ENCODE assay signal across 32 cellular contexts in genomic region chr4:31104033-31104432, GRCh38.
DNase-seq lines count a peak whose midpoint lies in the region; ATAC-seq and TF ChIP-seq lines count a peak whose summit lies in the region.
"Had no signal": no experiment of that assay in that cellular context is flagged by ENCODE, and none has a peak within 500 bp of the region (broad histone marks: within the 10 kb centered on the region; RNA-seq: fewer than 3 reads in every experiment).

No MANE protein-coding gene starts in this region.

- H3K9ac ChIP-seq in colonic mucosa (ENCODE audit: low read depth in 2 of 2, low read length in 2 of 2): no peak overlapping the region
- H3K9ac ChIP-seq: neural progenitor cell had no signal

- TF ChIP-seq CTCF in choroid plexus epithelial cell (conservative IDR thresholded peaks at IDR 0.05; ENCODE audit: low read depth, low read length): no peak
- TF ChIP-seq CTCF in colonic mucosa (IDR thresholded peaks at IDR 0.05): no peak

- H3K9me3 ChIP-seq in colonic mucosa: no peaks in the 10 kb centered on the region
- H3K9me3 ChIP-seq: body of pancreas, heart left ventricle, right lobe of liver, upper lobe of right lung had no signal

- no peaks in the 10 kb centered on the region for H3K27me3 ChIP-seq in colonic mucosa
- H3K27me3 ChIP-seq: body of pancreas, heart left ventricle, neural progenitor cell, right lobe of liver, upper lobe of right lung had no signal

- no peak overlapping the region for H3K27ac ChIP-seq in colonic mucosa
- H3K27ac ChIP-seq: 22Rv1, body of pancreas, heart left ventricle, HL-60, neural progenitor cell, PC-9, right lobe of liver, upper lobe of right lung had no signal

- no peaks in the 10 kb centered on the region for H3K4me1 ChIP-seq in colonic mucosa
- H3K4me1 ChIP-seq: neural progenitor cell, right lobe of liver, upper lobe of right lung had no signal

- H3K4me3 ChIP-seq in choroid plexus epithelial cell (ENCODE audit: low read depth, low read length) (no peak overlapping the region), colonic mucosa (no peak overlapping the region)
- H3K4me3 ChIP-seq: body of pancreas, heart left ventricle, neural progenitor cell, PC-9, right lobe of liver, upper lobe of right lung had no signal

- no peak for ATAC-seq in HG02678 (IDR thresholded peaks at IDR 0.05; ENCODE audit: unreplicated experiment)
- ATAC-seq: heart left ventricle; right lobe of liver; Right ventricle myocardium inferior; stimulated activated memory B cell treated with anti-CD40 and anti-IgM and Interleukin-4, amounts not matched to agents 10 μg/mL and 1 μg/mL and 100 μg/mL, for 72 hours; upper lobe of right lung had no signal

- H3K36me3 ChIP-seq in colonic mucosa: no peaks in the 10 kb centered on the region
- H3K36me3 ChIP-seq: heart left ventricle, neural progenitor cell, right lobe of liver, upper lobe of right lung had no signal

- intact Hi-C loops in colonic mucosa (cut with DNase I): no loop called here

- DNase-seq in NCI-H446 treated with DMSO at 0.1 percent for 48 hours (lab: John Stamatoyannopoulos, UW) (peak; percentile 5), NCI-H446 (lab: John Stamatoyannopoulos, UW) (no peak), NCI-H748 (lab: John Stamatoyannopoulos, UW; ENCODE audit: unreplicated experiment) (peak; percentile 73), choroid plexus epithelial cell (ENCODE audit: low read depth) (peak; percentile 50), colonic mucosa (no peak), HPDE6-E6E7 (ENCODE audit: extremely low spot score) (no peak), OCI-M2 (lab: John Stamatoyannopoulos, UW; ENCODE audit: unreplicated experiment) (no peak)
- DNase-seq: activated CD4-positive, alpha-beta T cell treated with anti-CD3 and anti-CD28 coated beads, Interleukin-2, amount 10 ng/mL, durations not matched to agents 24 days and 14 days; activated effector memory CD4-positive, alpha-beta T cell treated with anti-CD3 and anti-CD28 coated beads, Interleukin-2, amount 50 U/mL, for 16 hours; activated naive CD8-positive, alpha-beta T cell treated with anti-CD3 and anti-CD28 coated beads for 36 hours; activated T-cell treated with anti-CD3 and anti-CD28 coated beads, Interleukin-2, amount 50 U/mL, for 1 hour; effector CD8-positive, alpha-beta T cell; erythroblast; foreskin fibroblast; heart left ventricle; Kasumi-1; MV-4-11; NCI-H187 treated with DMSO at 0.1 percent for 48 hours; NCI-H2227 treated with DMSO at 0.1 percent for 48 hours; PC-9; posterior cingulate gyrus; right lobe of liver; stimulated activated CD4-positive, alpha-beta T cell treated with anti-CD3 and anti-CD28 coated beads, Interleukin-4, amount 100 ng/mL, for 4 hours; T-helper 9 cell; upper lobe of right lung had no signal

Comparison
In these comparisons a context has a peak if more than half of its experiments do, and no peak if none do; other contexts are left out.
1. DNase-seq: peak in NCI-H446 treated with DMSO at 0.1 percent for 48 hours (single experiment), NCI-H748 (single experiment) and choroid plexus epithelial cell (single experiment); none in NCI-H446 (0 of 2), colonic mucosa (single experiment), HPDE6-E6E7 (single experiment) and OCI-M2 (single experiment).